ENCODE assay signal across 1 cellular context in the genomic region with DNA sequence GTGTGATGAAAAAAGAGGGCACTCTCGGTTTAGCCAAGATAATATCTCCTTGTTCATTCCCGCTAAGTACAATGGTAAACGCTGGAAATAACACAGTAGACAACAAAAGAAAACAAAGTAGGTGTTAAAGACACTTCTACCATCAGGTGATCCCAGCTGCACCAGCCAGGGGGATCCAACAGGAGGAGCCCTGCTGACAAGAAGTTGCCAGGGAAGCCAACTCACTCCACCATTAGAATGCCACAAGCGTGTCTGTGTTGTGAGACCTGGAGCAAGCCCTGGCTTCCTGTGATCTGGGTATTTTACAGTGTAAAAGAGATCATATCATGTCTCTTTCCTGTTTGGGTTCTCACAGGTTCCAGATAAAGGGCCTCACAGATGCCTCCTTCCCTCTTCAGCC.
TF ChIP-seq lines count a peak whose summit lies in the region.

No MANE protein-coding gene starts in this region.

TF ChIP-seq in HepG2, 621 proteins besides CTCF, POLR2A, EP300 and RAD21 (continued from another document):
- TF ChIP-seq ZNF644 (CRISPR knock-in tag; IDR thresholded peaks at IDR 0.05; ENCODE audit: low read depth) (0 out of 2 replicates have a peak, but pooled peaks have one; percentile 14), MEF2D (CRISPR knock-in tag; IDR thresholded peaks at IDR 0.05) (no peak), ZHX2 (IDR thresholded peaks at IDR 0.05; ENCODE audit: low read depth) (no peak), ZHX2 (CRISPR knock-in tag; IDR thresholded peaks at IDR 0.05; ENCODE audit: borderline replicate concordance) (no peak), SMC3 (IDR thresholded peaks at IDR 0.05; ENCODE audit: low read length) (peak; percentile 76), ZNF598 (CRISPR knock-in tag; IDR thresholded peaks at IDR 0.05; ENCODE audit: borderline replicate concordance) (no peak), ZMYM4 (CRISPR knock-in tag; IDR thresholded peaks at IDR 0.05) (peak; percentile 38; the same call in 1 of the 2 replicates)
